ENCODE assay signal across 11 cellular contexts in the genomic region with DNA sequence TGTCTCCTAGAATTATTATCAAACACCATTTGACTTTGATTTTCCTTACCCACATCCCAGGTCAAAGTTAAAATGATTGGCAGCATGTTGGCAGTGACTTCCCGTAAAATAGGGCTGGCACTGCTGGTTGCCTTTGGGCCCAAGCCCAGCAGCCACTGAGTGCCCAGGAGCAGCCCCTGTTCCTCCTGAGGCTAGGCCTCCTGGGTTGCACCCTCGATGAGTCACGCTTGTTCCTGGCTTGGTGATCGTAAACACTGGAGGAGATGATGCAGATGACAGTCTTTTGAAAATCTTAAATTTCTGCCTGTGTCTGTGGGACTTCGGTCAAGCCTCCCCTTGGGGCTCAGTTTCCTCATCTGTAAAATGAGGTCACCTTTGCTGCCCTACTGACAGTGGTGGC.
DNase-seq lines count a peak whose midpoint lies in the region; ATAC-seq, FAIRE-seq and TF ChIP-seq lines count a peak whose summit lies in the region.
"Had no signal": no experiment of that assay in that cellular context is flagged by ENCODE, and none has a peak within 500 bp of the region (broad histone marks: within the 10 kb centered on the region; RNA-seq: fewer than 3 reads in every experiment).

No MANE protein-coding gene starts in this region.

- no peaks in the 10 kb centered on the region for H3K4me1 ChIP-seq in mucosa of descending colon (ENCODE audit: low read depth)
- no peaks in the 10 kb centered on the region for H3K4me1 ChIP-seq in tibial nerve
- peaks cover 31% of the 10 kb centered on the region for H3K4me1 ChIP-seq in suprapubic skin

- WGBS in tibial nerve, 2 donors, result 68 to 75% methylated on average over 5 of the region's 5 CpGs
- 33% methylated on average over 5 of the region's 5 CpGs for WGBS in suprapubic skin

- peaks cover 6% of the 10 kb centered on the region for H3K27me3 Mint-ChIP-seq in activated naive CD8-positive, alpha-beta T cell treated with anti-CD3 and anti-CD28 coated beads, Interleukin-2, amount 50 U/mL, for 24 hours

- TF ChIP-seq EP300 in tibial nerve (IDR thresholded peaks at IDR 0.05) (no peak), suprapubic skin (IDR thresholded peaks at IDR 0.05) (no peak)

- no peaks in the 10 kb centered on the region for H3K27me3 ChIP-seq in tibial nerve
- H3K27me3 ChIP-seq in suprapubic skin, result no peaks in the 10 kb centered on the region
- H3K27me3 ChIP-seq: sigmoid colon had no signal

- no peaks in the 10 kb centered on the region for H3K36me3 Mint-ChIP-seq in activated naive CD8-positive, alpha-beta T cell treated with anti-CD3 and anti-CD28 coated beads, Interleukin-2, amount 50 U/mL, for 24 hours (ENCODE audit: low read depth)
- H3K36me3 Mint-ChIP-seq: mesothelial cell of epicardium had no signal

- no peak for FAIRE-seq in HTR-8/SVneo (lab: Jason Lieb, UNC)

- peak; percentile 2 for DNase-seq in CD1c-positive myeloid dendritic cell (ENCODE audit: extremely low spot score)
- peak; percentile 51 for DNase-seq in HTR-8/SVneo (ENCODE audit: insufficient read length, low spot score)
- no peak for DNase-seq in activated naive CD8-positive, alpha-beta T cell treated with anti-CD3 and anti-CD28 coated beads, Interleukin-2, amount 50 U/mL, for 24 hours
- no peak for DNase-seq in mucosa of descending colon
- no peak for DNase-seq in tibial nerve (ENCODE audit: low spot score in 2 of 2)
- DNase-seq in suprapubic skin (ENCODE audit: low spot score in 2 of 2), result no peak
- DNase-seq in effector CD4-positive, alpha-beta T cell, result no peak
- DNase-seq: activated T-cell treated with anti-CD3 and anti-CD28 coated beads for 4 hours, NCI-H774, sigmoid colon had no signal

- H3K4me3 ChIP-seq in mucosa of descending colon (no peak overlapping the region), tibial nerve (no peak overlapping the region), suprapubic skin (no peak overlapping the region)
- H3K4me3 ChIP-seq: sigmoid colon had no signal

- intact Hi-C loops in mucosa of descending colon (cut with DNase I, micrococcal nuclease), result no loop called here

- TF ChIP-seq POLR2A in tibial nerve (IDR thresholded peaks at IDR 0.05), result no peak
- no peak for TF ChIP-seq POLR2A in suprapubic skin (IDR thresholded peaks at IDR 0.05)

- no peak overlapping the region for H3K27ac Mint-ChIP-seq in activated naive CD8-positive, alpha-beta T cell treated with anti-CD3 and anti-CD28 coated beads, Interleukin-2, amount 50 U/mL, for 24 hours
- H3K27ac Mint-ChIP-seq: mesothelial cell of epicardium had no signal

- H3K36me3 ChIP-seq in mucosa of descending colon (ENCODE audit: low read depth), result no peaks in the 10 kb centered on the region
- no peaks in the 10 kb centered on the region for H3K36me3 ChIP-seq in tibial nerve
- H3K36me3 ChIP-seq in suprapubic skin, result no peaks in the 10 kb centered on the region
- H3K36me3 ChIP-seq: sigmoid colon had no signal

- no peak overlapping the region for H3K27ac ChIP-seq in tibial nerve
- H3K27ac ChIP-seq in suprapubic skin, result no peak overlapping the region
- H3K27ac ChIP-seq: sigmoid colon had no signal

- H3K9me3 Mint-ChIP-seq in activated naive CD8-positive, alpha-beta T cell treated with anti-CD3 and anti-CD28 coated beads, Interleukin-2, amount 50 U/mL, for 24 hours, result no peaks in the 10 kb centered on the region
- H3K9me3 Mint-ChIP-seq: mesothelial cell of epicardium had no signal

- no peak overlapping the region for H3K4me3 Mint-ChIP-seq in activated naive CD8-positive, alpha-beta T cell treated with anti-CD3 and anti-CD28 coated beads, Interleukin-2, amount 50 U/mL, for 24 hours
- H3K4me3 Mint-ChIP-seq: mesothelial cell of epicardium had no signal

- peak; percentile 84 for ATAC-seq in activated naive CD8-positive, alpha-beta T cell treated with anti-CD3 and anti-CD28 coated beads, Interleukin-2, amount 50 U/mL, for 24 hours
- peak; percentile 65 for ATAC-seq in mucosa of descending colon

- H3K9me3 ChIP-seq in mucosa of descending colon, result no peaks in the 10 kb centered on the region
- no peaks in the 10 kb centered on the region for H3K9me3 ChIP-seq in tibial nerve
- no peaks in the 10 kb centered on the region for H3K9me3 ChIP-seq in suprapubic skin
- H3K9me3 ChIP-seq: sigmoid colon had no signal

- TF ChIP-seq CTCF in mucosa of descending colon (IDR thresholded peaks at IDR 0.05) (no peak), tibial nerve (IDR thresholded peaks at IDR 0.05) (no peak), suprapubic skin (IDR thresholded peaks at IDR 0.05) (no peak)

- H3K4me1 Mint-ChIP-seq in activated naive CD8-positive, alpha-beta T cell treated with anti-CD3 and anti-CD28 coated beads, Interleukin-2, amount 50 U/mL, for 24 hours, result peaks cover 21% of the 10 kb centered on the region

Comparison
In these comparisons a context has a peak if more than half of its experiments do, and no peak if none do; other contexts are left out.
1. DNase-seq: peak in CD1c-positive myeloid dendritic cell (single experiment) and HTR-8/SVneo (single experiment); none in activated naive CD8-positive, alpha-beta T cell treated with anti-CD3 and anti-CD28 coated beads, Interleukin-2, amount 50 U/mL, for 24 hours (single experiment), mucosa of descending colon (0 of 3), tibial nerve (0 of 2), suprapubic skin (0 of 2) and effector CD4-positive, alpha-beta T cell (single experiment).